ENCODE assay signal across 10 cellular contexts in genomic region chr1:56584910-56585528, GRCh38. TPM values are rescaled to one million over a fixed set of nuclear protein-coding genes. Genes with fewer than 3 reads are reported as not detected.
DNase-seq lines count a peak whose midpoint lies in the region; ATAC-seq and TF ChIP-seq lines count a peak whose summit lies in the region.
"Had no signal": no experiment of that assay in that cellular context is flagged by ENCODE, and none has a peak within 500 bp of the region (broad histone marks: within the 10 kb centered on the region; RNA-seq: fewer than 3 reads in every experiment).

No MANE protein-coding gene starts in this region.

- TF ChIP-seq POLR2A in Peyer's patch (IDR thresholded peaks at IDR 0.05): no peak

- DNase-seq in HT-29 (ENCODE audit: low spot score): peak; percentile 68
- no peak for DNase-seq in Peyer's patch
- DNase-seq in epidermal melanocyte (ENCODE audit: insufficient read length, low spot score): peak; percentile 40
- DNase-seq in myocyte (ENCODE audit: low read depth): peak; percentile 75
- DNase-seq in activated T-cell treated with anti-CD3 and anti-CD28 coated beads, Interleukin-2, amount 50 U/mL, for 48 hours: no peak

- H4K20me1 ChIP-seq in DOHH2 (ENCODE audit: control insufficient read depth, insufficient read depth, low read depth, low read length): no peaks in the 10 kb centered on the region

- peaks cover under 1% of the 10 kb centered on the region for H3K27me3 ChIP-seq in DOHH2 (ENCODE audit: control insufficient read depth, low read length)
- H3K27me3 ChIP-seq in Peyer's patch: no peaks in the 10 kb centered on the region

- no peak overlapping the region for H3K27ac ChIP-seq in DOHH2 (ENCODE audit: low read depth, low read length)
- no peak overlapping the region for H3K27ac ChIP-seq in Peyer's patch
- H3K27ac ChIP-seq: skin epidermis had no signal

- ATAC-seq in HG02763 (IDR thresholded peaks at IDR 0.05; ENCODE audit: unreplicated experiment): no peak
- ATAC-seq in HG02610 (IDR thresholded peaks at IDR 0.05; ENCODE audit: unreplicated experiment): no peak

- H3F3A ChIP-seq in DOHH2 (ENCODE audit: control insufficient read depth, insufficient read depth): no peaks in the 10 kb centered on the region

- H3K36me3 ChIP-seq in DOHH2 (ENCODE audit: control insufficient read depth, low read length) (no peaks in the 10 kb centered on the region), Peyer's patch (no peaks in the 10 kb centered on the region)

- H3K4me2 ChIP-seq in DOHH2 (ENCODE audit: low read length): no peak overlapping the region

- H3K9me3 ChIP-seq in DOHH2 (ENCODE audit: control insufficient read depth, insufficient read depth, low read length): no peaks in the 10 kb centered on the region
- H3K9me3 ChIP-seq in Peyer's patch: no peaks in the 10 kb centered on the region

- H3K4me3 ChIP-seq in DOHH2 (ENCODE audit: low read length) (no peak overlapping the region), Peyer's patch (no peak overlapping the region)
- H3K4me3 ChIP-seq: skin epidermis had no signal

- no peaks in the 10 kb centered on the region for H3K9me2 ChIP-seq in DOHH2 (replicated peaks; ENCODE audit: control insufficient read depth, low read length)

- TF ChIP-seq CTCF in DOHH2 (IDR thresholded peaks at IDR 0.05; ENCODE audit: low read depth, low read length, poor library complexity, severe bottlenecking) (peak; percentile 77), Peyer's patch (IDR thresholded peaks at IDR 0.05) (peak; percentile 64 to 93 (median 86))

- no peaks in the 10 kb centered on the region for H3K79me2 ChIP-seq in DOHH2 (ENCODE audit: control insufficient read depth, low read length)

- no peaks in the 10 kb centered on the region for H3K4me1 ChIP-seq in DOHH2 (ENCODE audit: control insufficient read depth, low read length)
- peaks cover 0 to 2% (median 0%) of the 10 kb centered on the region in 4 donors for H3K4me1 ChIP-seq in Peyer's patch

RNA-seq across cellular contexts. Expression of gene PLPP3, which starts 5.7 kb away (rescaled TPM):
- 3.8 and 5.4 TPM in 2 replicates for total RNA-seq in HT-29 (2014; rRNA removed; shearing (Covaris generic))
- total RNA-seq in Peyer's patch: 10 to 100 TPM; 27.0 to 63.7 (median 37.6) TPM
- total RNA-seq in myocyte: 8.5 and 27.5 TPM in 2 replicates
- 6.4 TPM for polyA plus RNA-seq in myocyte (2012)
- total RNA-seq: T-helper 2 cell treated with Interferon-gamma antibody and Interleukin-4, amounts not matched to agents 100 ng/mL and 5 ng/mL, for 36 hours had no signal

Comparison
In these comparisons a context has a peak if more than half of its experiments do, and no peak if none do; other contexts are left out.
1. DNase-seq: peak in HT-29 (single experiment), epidermal melanocyte (single experiment) and myocyte (single experiment); none in Peyer's patch (0 of 3) and activated T-cell treated with anti-CD3 and anti-CD28 coated beads, Interleukin-2, amount 50 U/mL, for 48 hours (0 of 2).